In the genomic region with DNA sequence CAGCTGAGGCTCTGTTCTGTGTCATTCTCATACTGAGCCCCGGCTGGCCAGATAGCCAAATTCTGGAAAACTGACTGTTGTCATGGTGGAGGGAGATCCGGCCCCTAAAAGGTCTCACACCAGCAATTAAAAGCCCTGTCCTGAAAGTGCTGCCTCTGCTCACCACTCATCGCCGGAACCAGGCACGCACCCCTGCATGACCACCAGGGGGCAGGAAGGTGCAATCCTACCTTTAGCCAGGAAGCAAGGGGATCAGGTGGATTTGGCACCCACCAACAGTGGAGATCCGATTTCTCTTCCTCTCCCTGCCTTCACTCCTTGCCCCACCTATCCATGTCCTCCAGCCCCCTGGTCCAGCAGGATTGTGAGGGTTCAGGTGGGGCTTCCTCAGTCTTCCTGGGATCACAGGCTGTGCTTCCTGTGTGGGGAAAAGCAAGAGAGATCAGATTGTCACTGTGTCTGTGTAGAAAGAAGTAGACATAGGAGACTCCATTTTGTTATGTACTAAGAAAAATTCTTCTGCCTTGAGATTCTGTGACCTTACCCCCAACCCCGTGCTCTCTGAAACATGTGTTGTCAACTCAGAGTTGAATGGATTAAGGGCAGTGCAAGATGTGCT, we compare ENCODE assay signal across 9 cellular contexts. TPM values are rescaled to one million over a fixed set of nuclear protein-coding genes. Genes with fewer than 3 reads are reported as not detected.
DNase-seq lines count a peak whose midpoint lies in the region; ATAC-seq and TF ChIP-seq lines count a peak whose summit lies in the region.
"Had no signal": no experiment of that assay in that cellular context is flagged by ENCODE, and none has a peak within 500 bp of the region (broad histone marks: within the 10 kb centered on the region; RNA-seq: fewer than 3 reads in every experiment).

No MANE protein-coding gene starts in this region.

- RAD21 ChIA-PET in HCT116 (lab: Charles Lee; ENCODE audit: low non-redundant PET in 1 of 2, low total read pairs in 2 of 2, uncharacterized antibody in 2 of 2, unreplicated experiment in 2 of 2): no interaction called here

- H3K9ac ChIP-seq in HCT116 (ENCODE audit: low read length) (no peak overlapping the region), neural progenitor cell (no peak overlapping the region)

- peaks cover 12% of the 10 kb centered on the region for H3K27me3 Mint-ChIP-seq in CD4-positive, CD25-positive, alpha-beta regulatory T cell
- H3K27me3 Mint-ChIP-seq in neural progenitor cell (ENCODE audit: insufficient read depth, low read depth): peaks cover 15% of the 10 kb centered on the region

- H3K79me2 ChIP-seq in HCT116 (ENCODE audit: insufficient read depth, low read length) (no peaks in the 10 kb centered on the region), neural progenitor cell (ENCODE audit: low read depth) (no peaks in the 10 kb centered on the region)

- no peaks in the 10 kb centered on the region for H3K9me3 Mint-ChIP-seq in CD4-positive, CD25-positive, alpha-beta regulatory T cell
- no peaks in the 10 kb centered on the region for H3K9me3 Mint-ChIP-seq in neural progenitor cell

- H3K4me2 ChIP-seq in HCT116 (ENCODE audit: low read length) (peak overlapping the region; percentile 11; the same call in 1 of the 2 replicates), neural progenitor cell (peak overlapping the region; percentile 66)

- no peaks in the 10 kb centered on the region for H3K9me2 ChIP-seq in HCT116 (ENCODE audit: insufficient read depth)

- intact Hi-C loops in HCT116 (cut with micrococcal nuclease): loop anchor here (1.0 kb wide), 3 partner anchors 23 to 95 kb away; no protein-coding TSS in a partner anchor

- peak; percentile 54 to 75 (median 60) for DNase-seq in CD4-positive, CD25-positive, alpha-beta regulatory T cell
- DNase-seq in HCT116 (ENCODE audit: low read depth, low spot score) (peak; percentile 60), NOMO-1 treated with DMSO at 0.1 percent for 48 hours (lab: John Stamatoyannopoulos, UW; ENCODE audit: unreplicated experiment) (peak; percentile 46), erythroblast (lab: John Stamatoyannopoulos, UW) (peak; percentile 74 to 87), neural progenitor cell (ENCODE audit: low spot score) (peak; percentile 84), thoracic aorta (ENCODE audit: low spot score) (no peak)
- peak; percentile 88 for DNase-seq in activated CD8-positive, alpha-beta memory T cell treated with anti-CD3 and anti-CD28 coated beads, Interleukin-2, amount 50 U/mL, for 48 hours

- TF ChIP-seq CTCF in HCT116 (IDR thresholded peaks at IDR 0.05 in 2 of 3, conservative IDR thresholded peaks at IDR 0.05 in 1 of 3; ENCODE audit: borderline replicate concordance in 1 of 3, insufficient read depth in 1 of 3, low read depth in 2 of 3, low read length in 2 of 3) (peak; percentile 89 to 97 (median 97)), neural progenitor cell (IDR thresholded peaks at IDR 0.05) (peak; percentile 95), thoracic aorta (IDR thresholded peaks at IDR 0.05) (peak; percentile 85)

- ATAC-seq in CD4-positive, CD25-positive, alpha-beta regulatory T cell (ENCODE audit: low read depth in 2 of 2): peak; percentile 56 to 62
- ATAC-seq in HCT116: peak; percentile 97
- no peak for ATAC-seq in thoracic aorta (ENCODE audit: insufficient number of reproducible peaks, low FRiP score, low read depth)
- ATAC-seq in HG02623 (IDR thresholded peaks at IDR 0.05; ENCODE audit: unreplicated experiment): no peak

- H4K20me1 ChIP-seq in HCT116 (ENCODE audit: insufficient read depth) (no peaks in the 10 kb centered on the region), neural progenitor cell (ENCODE audit: low read depth) (peaks cover 3% of the 10 kb centered on the region)

- H3K36me3 ChIP-seq in CD4-positive, CD25-positive, alpha-beta regulatory T cell (ENCODE audit: control insufficient read depth, insufficient read depth, low read length): no peaks in the 10 kb centered on the region
- no peaks in the 10 kb centered on the region for H3K36me3 ChIP-seq in HCT116 (ENCODE audit: control insufficient read depth in 1 of 2, insufficient read depth in 2 of 2, low read length in 2 of 2)
- H3K36me3 ChIP-seq in neural progenitor cell: no peaks in the 10 kb centered on the region
- no peaks in the 10 kb centered on the region for H3K36me3 ChIP-seq in thoracic aorta

- H3K4me1 ChIP-seq in CD4-positive, CD25-positive, alpha-beta regulatory T cell (ENCODE audit: control insufficient read depth, insufficient read depth, low read length, poor library complexity, severe bottlenecking): peaks cover 4% of the 10 kb centered on the region
- H3K4me1 ChIP-seq in HCT116 (ENCODE audit: control insufficient read depth in 1 of 2, insufficient read depth in 2 of 2, low read length in 2 of 2): peaks cover 0 to 6% of the 10 kb centered on the region in 2 experiments; a peak in 1 of 4 replicates
- H3K4me1 ChIP-seq in neural progenitor cell: peaks cover 53% of the 10 kb centered on the region
- H3K4me1 ChIP-seq in thoracic aorta (ENCODE audit: control insufficient read depth in 1 of 2, low read depth in 2 of 2): peaks cover 0 to 19% of the 10 kb centered on the region in 2 donors

- no peaks in the 10 kb centered on the region for H3K36me3 Mint-ChIP-seq in CD4-positive, CD25-positive, alpha-beta regulatory T cell
- no peaks in the 10 kb centered on the region for H3K36me3 Mint-ChIP-seq in neural progenitor cell

- POLR2A ChIA-PET in HCT116 (lab: Charles Lee): no interaction called here

- peaks cover 0 to 13% (median 3%) of the 10 kb centered on the region in 4 donors for H3K4me1 Mint-ChIP-seq in CD4-positive, CD25-positive, alpha-beta regulatory T cell
- peaks cover 39% of the 10 kb centered on the region for H3K4me1 Mint-ChIP-seq in neural progenitor cell

- no peaks in the 10 kb centered on the region for H3K27me3 ChIP-seq in CD4-positive, CD25-positive, alpha-beta regulatory T cell (ENCODE audit: control insufficient read depth, insufficient read depth, low read length)
- H3K27me3 ChIP-seq in HCT116 (ENCODE audit: insufficient read depth, low read length) (peaks cover 7% of the 10 kb centered on the region; the same call in 1 of the 2 replicates), neural progenitor cell (no peaks in the 10 kb centered on the region), thoracic aorta (replicated peaks; ENCODE audit: insufficient read depth) (no peaks in the 10 kb centered on the region)

- no peak overlapping the region for H3K4me3 Mint-ChIP-seq in CD4-positive, CD25-positive, alpha-beta regulatory T cell
- H3K4me3 Mint-ChIP-seq in neural progenitor cell: no peak overlapping the region

- no peak overlapping the region for H3K27ac ChIP-seq in CD4-positive, CD25-positive, alpha-beta regulatory T cell (ENCODE audit: insufficient read depth, low read length, poor library complexity, severe bottlenecking)
- H3K27ac ChIP-seq in HCT116 (ENCODE audit: low read depth, low read length) (no peak overlapping the region), neural progenitor cell (no peak overlapping the region), thoracic aorta (no peak overlapping the region)
- H3K27ac ChIP-seq: SK-N-MC had no signal

- CTCF ChIA-PET in HCT116 (lab: Charles Lee): no interaction called here

- peak overlapping the region in 1 of 3 donors; percentile 42 for H3K27ac Mint-ChIP-seq in CD4-positive, CD25-positive, alpha-beta regulatory T cell
- H3K27ac Mint-ChIP-seq in neural progenitor cell: no peak overlapping the region

- no peaks in the 10 kb centered on the region for H3K9me3 ChIP-seq in CD4-positive, CD25-positive, alpha-beta regulatory T cell (ENCODE audit: control insufficient read depth in 2 of 2, low read length in 2 of 2)
- H3K9me3 ChIP-seq in HCT116 (ENCODE audit: control insufficient read depth in 1 of 2, insufficient read depth in 1 of 2, low read depth in 1 of 2, low read length in 2 of 2) (no peaks in the 10 kb centered on the region), neural progenitor cell (ENCODE audit: low read depth) (no peaks in the 10 kb centered on the region), thoracic aorta (no peaks in the 10 kb centered on the region)

- no peak overlapping the region for H3K4me3 ChIP-seq in CD4-positive, CD25-positive, alpha-beta regulatory T cell (ENCODE audit: low read depth, low read length)
- no peak overlapping the region for H3K4me3 ChIP-seq in HCT116 (replicated peaks in 1 of 2; ENCODE audit: low read depth in 1 of 2, low read length in 2 of 2)
- H3K4me3 ChIP-seq in neural progenitor cell: no peak overlapping the region
- H3K4me3 ChIP-seq in thoracic aorta: no peak overlapping the region
- H3K4me3 ChIP-seq: SK-N-MC had no signal

- H2AFZ ChIP-seq in HCT116 (ENCODE audit: low read depth, low read length, poor library complexity, severe bottlenecking): no peak overlapping the region
- H2AFZ ChIP-seq in neural progenitor cell (replicated peaks): no peak overlapping the region

- no peak for TF ChIP-seq POLR2A in HCT116 (IDR thresholded peaks at IDR 0.05; ENCODE audit: borderline replicate concordance, extremely low read depth, insufficient read depth, insufficient read length)
- TF ChIP-seq POLR2A in erythroblast (IDR thresholded peaks at IDR 0.05; ENCODE audit: low read length): no peak

- BruUV-seq in HCT116 (replicated peaks; lab: Mats Ljungman, UMichigan): no TSS peak

- peaks cover 38% of the 10 kb centered on the region for H3F3A ChIP-seq in neural progenitor cell (ENCODE audit: low read depth)

- peak; percentile 76 for TF ChIP-seq RAD21 in HCT116 (IDR thresholded peaks at IDR 0.05; ENCODE audit: low read depth)

TF ChIP-seq in HCT116, 20 proteins besides CTCF, POLR2A, EP300 and RAD21 (continues in another document):
- no peak for TF ChIP-seq EZH2 (IDR thresholded peaks at IDR 0.05)
- TF ChIP-seq FOSL1 (IDR thresholded peaks at IDR 0.05; ENCODE audit: low read depth): no peak
- TF ChIP-seq YY1 (IDR thresholded peaks at IDR 0.05; ENCODE audit: extremely low read depth, insufficient replicate concordance, low read depth, low read length): no peak
- TF ChIP-seq SP1 (IDR thresholded peaks at IDR 0.05; ENCODE audit: low read depth): no peak

RNA-seq across cellular contexts. Expression of gene CACNA2D2, which starts 16.1 kb away (rescaled TPM):
- total RNA-seq in CD4-positive, CD25-positive, alpha-beta regulatory T cell: 1.2 TPM
- polyA plus RNA-seq in CD4-positive, CD25-positive, alpha-beta regulatory T cell: under 1 TPM; 0.24 to 0.52 (median 0.28) TPM
- total RNA-seq in HCT116 (2021; ENCODE audit: unreplicated experiment) (10.2 TPM), neural progenitor cell (ENCODE audit: low replicate concordance) (4.3 and 9.5 TPM in 2 replicates), thoracic aorta (1 to 10 TPM; 2.3 to 4.2 TPM)
- polyA plus RNA-seq in HCT116 (2012): 10.1 and 10.7 TPM in 2 replicates

RNA-seq across cellular contexts. Expression of gene C3orf18, which starts 48.0 kb away (rescaled TPM):
- total RNA-seq in CD4-positive, CD25-positive, alpha-beta regulatory T cell: 8.7 TPM
- 10 to 100 TPM in 2 of 4 donors, 1 to 10 TPM in 2; 7.4 to 11.9 (median 10.6) TPM for polyA plus RNA-seq in CD4-positive, CD25-positive, alpha-beta regulatory T cell
- total RNA-seq in HCT116 (2021; ENCODE audit: unreplicated experiment) (10.1 TPM), neural progenitor cell (ENCODE audit: low replicate concordance) (8.5 and 15.6 TPM in 2 replicates), thoracic aorta (10 to 100 TPM in 1 of 2 donors, 1 to 10 TPM in 1; 7.8 to 19.0 TPM)
- polyA plus RNA-seq in HCT116 (2012): 9.5 and 10.5 TPM in 2 replicates

RNA-seq across cellular contexts. Expression of gene HEMK1, which starts 49.7 kb away (rescaled TPM):
- total RNA-seq in CD4-positive, CD25-positive, alpha-beta regulatory T cell: 21.1 TPM
- polyA plus RNA-seq in CD4-positive, CD25-positive, alpha-beta regulatory T cell: 10 to 100 TPM; 18.5 to 24.9 (median 23.1) TPM
- 20.5 TPM for total RNA-seq in HCT116 (2021; ENCODE audit: unreplicated experiment)
- polyA plus RNA-seq in HCT116 (2012): 11.3 and 15.1 TPM in 2 replicates
- 9.3 and 20.8 TPM in 2 replicates for total RNA-seq in neural progenitor cell (ENCODE audit: low replicate concordance)
- total RNA-seq in thoracic aorta: 10 to 100 TPM in 1 of 2 donors, 1 to 10 TPM in 1; 5.4 to 12.7 TPM

Comparison
In these comparisons a context has a peak if more than half of its experiments do, and no peak if none do; other contexts are left out.
1. ATAC-seq: peak in CD4-positive, CD25-positive, alpha-beta regulatory T cell (2 of 2) and HCT116 (single experiment); none in thoracic aorta (single experiment) and HG02623 (single experiment).
2. Peak in every context shown above with its lines, with median percentiles within 50 percentile points of each other: CTCF ChIP-seq.